21 cellular contexts compared by ENCODE assay signal in genomic region chr17:70111201-70111600, GRCh38. TPM values are rescaled to one million over a fixed set of nuclear protein-coding genes. Genes with fewer than 3 reads are reported as not detected.
DNase-seq lines count a peak whose midpoint lies in the region; ATAC-seq, FAIRE-seq and TF ChIP-seq lines count a peak whose summit lies in the region.
"Had no signal": no experiment of that assay in that cellular context is flagged by ENCODE, and none has a peak within 500 bp of the region (broad histone marks: within the 10 kb centered on the region; RNA-seq: fewer than 3 reads in every experiment).

No MANE protein-coding gene starts in this region.

- no peaks in the 10 kb centered on the region for H3K79me2 ChIP-seq in GM12878 (ENCODE audit: control insufficient read depth, insufficient read depth, low read length)

- POLR2A ChIA-PET in GM12878 (lab: Charles Lee) = no interaction called here
- POLR2A ChIA-PET in naive thymus-derived CD4-positive, alpha-beta T cell (lab: Charles Lee) = no interaction called here

- no peaks in the 10 kb centered on the region for H3K36me3 Mint-ChIP-seq in naive thymus-derived CD4-positive, alpha-beta T cell
- H3K36me3 Mint-ChIP-seq: CD4-positive, CD25-positive, alpha-beta regulatory T cell; CD8-positive, alpha-beta memory T cell had no signal

- H3K9me3 Mint-ChIP-seq in naive thymus-derived CD4-positive, alpha-beta T cell = peaks cover 0 to 4% (median 0%) of the 10 kb centered on the region in 11 donors
- H3K9me3 Mint-ChIP-seq: CD8-positive, alpha-beta memory T cell; GM23338 had no signal

- RAD21 ChIA-PET in GM12878 (lab: Charles Lee; ENCODE audit: unreplicated experiment) = no interaction called here

- no peak overlapping the region for H2AFZ ChIP-seq in GM12878 (ENCODE audit: control insufficient read depth, low read depth, low read length)
- H2AFZ ChIP-seq: GM23338 had no signal

- 59% methylated on average over 4 of the region's 4 CpGs for WGBS in GM12878 (ENCODE audit: insufficient coverage, insufficient replicate concordance, low lambda C conversion rate, missing lambda C conversion rate)

- no peaks in the 10 kb centered on the region for H3K4me1 Mint-ChIP-seq in naive thymus-derived CD4-positive, alpha-beta T cell
- H3K4me1 Mint-ChIP-seq: CD4-positive, CD25-positive, alpha-beta regulatory T cell; CD8-positive, alpha-beta memory T cell; GM23338 had no signal

- peaks cover 4 to 19% (median 13%) of the 10 kb centered on the region in 5 donors for H3K27me3 Mint-ChIP-seq in naive thymus-derived CD4-positive, alpha-beta T cell
- H3K27me3 Mint-ChIP-seq: CD4-positive, CD25-positive, alpha-beta regulatory T cell had no signal

- SMC1A ChIA-PET in GM12878 (lab: Charles Lee; ENCODE audit: uncharacterized antibody, unreplicated experiment) = interaction anchor here (1.5 kb wide), 1 partner anchor 13 kb away, joined by 4 read pairs; no protein-coding TSS in a partner anchor

- H3K27me3 ChIP-seq in GM12878 (replicated peaks in 1 of 2; ENCODE audit: control insufficient read depth in 2 of 2, insufficient read depth in 2 of 2, low read length in 1 of 2) = no peaks in the 10 kb centered on the region
- no peaks in the 10 kb centered on the region for H3K27me3 ChIP-seq in naive thymus-derived CD4-positive, alpha-beta T cell (ENCODE audit: control insufficient read depth in 2 of 2, insufficient read depth in 2 of 2, low read length in 2 of 2)
- H3K27me3 ChIP-seq: BE2C had no signal

- TF ChIP-seq EP300 in GM12878 (IDR thresholded peaks at IDR 0.05; ENCODE audit: borderline replicate concordance in 1 of 2, control insufficient read depth in 1 of 2, low read depth in 2 of 2, low read length in 2 of 2) = no peak

- no peak for TF ChIP-seq CTCF in GM12878 (IDR thresholded peaks at IDR 0.05 in 2 of 3, conservative IDR thresholded peaks at IDR 0.05 in 1 of 3; ENCODE audit: control insufficient read depth in 2 of 3, extremely low read depth in 1 of 3, insufficient read depth in 1 of 3, low read depth in 3 of 3, low read length in 3 of 3)

- no peak overlapping the region for H3K27ac ChIP-seq in GM12878 (ENCODE audit: control insufficient read depth, insufficient read depth)
- H3K27ac ChIP-seq in naive thymus-derived CD4-positive, alpha-beta T cell (ENCODE audit: low read depth, low read length) = no peak overlapping the region

- H3K4me3 ChIP-seq in GM12878 = no peak overlapping the region
- no peak overlapping the region for H3K4me3 ChIP-seq in naive thymus-derived CD4-positive, alpha-beta T cell (ENCODE audit: low read length)
- H3K4me3 ChIP-seq: GM23338 had no signal

- no peak for ATAC-seq in GM12878
- ATAC-seq in naive thymus-derived CD4-positive, alpha-beta T cell = peak; percentile 69
- no peak for ATAC-seq in HG03135 (IDR thresholded peaks at IDR 0.05; ENCODE audit: unreplicated experiment)
- ATAC-seq: GM23338 had no signal

- TF ChIP-seq RAD21 in GM12878 (IDR thresholded peaks at IDR 0.05; ENCODE audit: insufficient read depth, low read depth, low read length) = no peak

- BruUV-seq in GM12878 (replicated peaks; lab: Mats Ljungman, UMichigan) = no TSS peak

- no peaks in the 10 kb centered on the region for H3K9me3 ChIP-seq in GM12878 (replicated peaks; ENCODE audit: control insufficient read depth, insufficient read depth, low read length)
- no peaks in the 10 kb centered on the region for H3K9me3 ChIP-seq in naive thymus-derived CD4-positive, alpha-beta T cell (ENCODE audit: control insufficient read depth in 2 of 3, low read length in 3 of 3)
- H3K9me3 ChIP-seq: BE2C had no signal

- no peak overlapping the region for H3K27ac Mint-ChIP-seq in naive thymus-derived CD4-positive, alpha-beta T cell
- H3K27ac Mint-ChIP-seq: CD4-positive, CD25-positive, alpha-beta regulatory T cell; CD8-positive, alpha-beta memory T cell had no signal

- no peak overlapping the region for H3K4me2 ChIP-seq in GM12878 (ENCODE audit: control insufficient read depth, insufficient read depth)
- H3K4me2 ChIP-seq: GM23338 had no signal

- TF ChIP-seq POLR2A in GM12891 (IDR thresholded peaks at IDR 0.05; ENCODE audit: low read depth, low read length) (no peak), GM12878 (IDR thresholded peaks at IDR 0.05; ENCODE audit: low read depth, low read length) (no peak)

- FAIRE-seq in GM12891 (lab: Jason Lieb, UNC) (no peak), GM12878 (lab: Jason Lieb, UNC) (no peak)
- FAIRE-seq: GM12892, GM18507, H54 had no signal

- CTCF ChIA-PET in GM12878 (lab: Yijun Ruan, JAX) = interaction anchor here (1.1 to 1.5 kb wide), 3 partner anchors 21 to 502 kb away, joined by 3 to 5 read pairs (median 3); no protein-coding TSS in a partner anchor
- CTCF ChIA-PET in naive thymus-derived CD4-positive, alpha-beta T cell (lab: Charles Lee) = no interaction called here

- no peak overlapping the region for H3K9ac ChIP-seq in GM12878 (ENCODE audit: control insufficient read depth, insufficient read depth, low read length)

- H3K4me3 Mint-ChIP-seq in naive thymus-derived CD4-positive, alpha-beta T cell = no peak overlapping the region
- H3K4me3 Mint-ChIP-seq: CD4-positive, CD25-positive, alpha-beta regulatory T cell; CD8-positive, alpha-beta memory T cell; GM23338 had no signal

- in situ Hi-C loops in GM12878 (cut with MboI) = no loop called here

- no peak for DNase-seq in GM12891 (ENCODE audit: insufficient read length, low spot score)
- DNase-seq in GM12878 (ENCODE audit: low read depth, low spot score) = no peak
- DNase-seq in naive thymus-derived CD4-positive, alpha-beta T cell = no peak
- no peak for DNase-seq in cortex of kidney (lab: John Stamatoyannopoulos, UW)
- DNase-seq in HK-2 (ENCODE audit: unreplicated experiment) = no peak
- DNase-seq: ACHN; BE2C; C1 segment of cervical spinal cord; CD4-positive, CD25-positive, alpha-beta regulatory T cell; CD8-positive, alpha-beta memory T cell; COR-L47; DMS 273 treated with DMSO at 0.1 percent for 48 hours; DMS53; DND-41; HCEC 1CT had no signal

- H3K36me3 ChIP-seq in GM12878 (ENCODE audit: control insufficient read depth in 2 of 2, insufficient read depth in 2 of 2, low read length in 1 of 2) = no peaks in the 10 kb centered on the region
- no peaks in the 10 kb centered on the region for H3K36me3 ChIP-seq in naive thymus-derived CD4-positive, alpha-beta T cell (ENCODE audit: control insufficient read depth in 2 of 3, insufficient read depth in 3 of 3, low read length in 3 of 3)
- H3K36me3 ChIP-seq: BE2C had no signal

- H3K4me1 ChIP-seq in GM12878 (ENCODE audit: control insufficient read depth, insufficient read depth, low read length) = no peaks in the 10 kb centered on the region
- H3K4me1 ChIP-seq in naive thymus-derived CD4-positive, alpha-beta T cell (ENCODE audit: control insufficient read depth in 2 of 2, insufficient read depth in 2 of 2, low read length in 2 of 2) = no peaks in the 10 kb centered on the region
- H3K4me1 ChIP-seq: BE2C had no signal

- H4K20me1 ChIP-seq in GM12878 (ENCODE audit: control insufficient read depth, insufficient read depth) = no peaks in the 10 kb centered on the region

- intact Hi-C loops in GM12878 (cut with micrococcal nuclease; ENCODE audit: unreplicated experiment) = no loop called here
- intact Hi-C loops in naive thymus-derived CD4-positive, alpha-beta T cell (cut with micrococcal nuclease) = no loop called here

TF ChIP-seq in GM12891, 5 proteins besides CTCF, POLR2A, EP300 and RAD21 (continues in another document):
- TF ChIP-seq PAX5 (IDR thresholded peaks at IDR 0.05; ENCODE audit: insufficient read depth, low read length, severe bottlenecking) = no peak

RNA-seq across cellular contexts. Expression of gene KCNJ16, which starts 36.2 kb away (rescaled TPM):
- not detected for polyA plus RNA-seq in GM12891 (2012; ENCODE audit: low read depth, missing spikeins)
- not detected in 2 replicates for total RNA-seq in GM12878 (2013; cell fraction: nucleolus; rRNA removed)
- total RNA-seq in GM12878 (2014; rRNA removed) (not detected in 2 replicates), GM12878 (2014; rRNA removed; fragmentation: Illumina TruSeq; extraction: Trizol) (not detected in 2 replicates), GM12878 (2021) (not detected in 2 replicates)
- not detected for polyA plus RNA-seq in GM12878 (2011; ENCODE audit: low read depth)
- polyA plus RNA-seq in GM12878 (2011; rRNA removed) (not detected in 2 replicates), GM12878 (2014; fragmentation: Illumina TruSeq; extraction: Trizol) (not detected in 2 replicates), GM12878 (2014; fragmentation: Nextera tagmentation; extraction: Ambion mirVana) (under 1 TPM; 0.20 to 0.24 TPM), GM12878 (2014; rRNA removed) (not detected in 2 replicates), GM12878 (2016; fragmentation: Nextera tagmentation; extraction: Ambion mirVana) (under 1 TPM in 1 of 2 experiments, not detected in 1; 0.08 TPM)
- not detected in 2 replicates for polyA plus RNA-seq in GM12878 (2011; cell fraction: cytosol; rRNA removed)
- not detected in 2 replicates for polyA plus RNA-seq in GM12878 (2011; cell fraction: nucleus; rRNA removed)
- not detected in 2 replicates for polyA plus RNA-seq in GM12878 (2012)
- polyA minus RNA-seq in GM12878 (2011; rRNA and poly(A)+ RNA removed) = not detected in 2 replicates
- not detected in 2 replicates for polyA minus RNA-seq in GM12878 (2011; cell fraction: cytosol; rRNA and poly(A)+ RNA removed)
- not detected in 2 replicates for polyA minus RNA-seq in GM12878 (2011; cell fraction: nucleus; rRNA and poly(A)+ RNA removed)
- total RNA-seq in naive thymus-derived CD4-positive, alpha-beta T cell = not detected
- not detected for polyA plus RNA-seq in naive thymus-derived CD4-positive, alpha-beta T cell
- total RNA-seq: CD4-positive, CD25-positive, alpha-beta regulatory T cell; CD8-positive, alpha-beta memory T cell; GM23338 had no signal
- polyA plus RNA-seq: CD4-positive, CD25-positive, alpha-beta regulatory T cell; CD8-positive, alpha-beta memory T cell; GM23338 had no signal

RNA-seq across cellular contexts. Expression of gene KCNJ2, which starts 58.1 kb away (rescaled TPM):
- 0.05 TPM for polyA plus RNA-seq in GM12891 (2012; ENCODE audit: low read depth, missing spikeins)
- 4.2 and 4.7 TPM in 2 replicates for total RNA-seq in GM12878 (2013; cell fraction: nucleolus; rRNA removed)
- total RNA-seq in GM12878 (2014; rRNA removed) (6.3 and 8.2 TPM in 2 replicates), GM12878 (2014; rRNA removed; fragmentation: Illumina TruSeq; extraction: Trizol) (8.0 and 8.6 TPM in 2 replicates), GM12878 (2021) (10.0 and 10.1 TPM in 2 replicates)
- polyA plus RNA-seq in GM12878 (2011; ENCODE audit: low read depth) = not detected
- polyA plus RNA-seq in GM12878 (2011; rRNA removed) (2.3 and 2.6 TPM in 2 replicates), GM12878 (2014; fragmentation: Illumina TruSeq; extraction: Trizol) (3.8 and 4.9 TPM in 2 replicates), GM12878 (2014; fragmentation: Nextera tagmentation; extraction: Ambion mirVana) (1 to 10 TPM; 1.6 to 3.0 TPM), GM12878 (2014; rRNA removed) (2.5 and 2.6 TPM in 2 replicates), GM12878 (2016; fragmentation: Nextera tagmentation; extraction: Ambion mirVana) (1 to 10 TPM; 2.6 to 3.3 TPM)
- 1.6 and 2.1 TPM in 2 replicates for polyA plus RNA-seq in GM12878 (2011; cell fraction: cytosol; rRNA removed)
- 1.9 and 2.3 TPM in 2 replicates for polyA plus RNA-seq in GM12878 (2011; cell fraction: nucleus; rRNA removed)
- polyA plus RNA-seq in GM12878 (2012) = 0.03 and 0.08 TPM in 2 replicates
- polyA minus RNA-seq in GM12878 (2011; rRNA and poly(A)+ RNA removed) = 12.4 and 17.6 TPM in 2 replicates
- polyA minus RNA-seq in GM12878 (2011; cell fraction: cytosol; rRNA and poly(A)+ RNA removed) = 1.6 and 2.6 TPM in 2 replicates
- 2.9 and 4.6 TPM in 2 replicates for polyA minus RNA-seq in GM12878 (2011; cell fraction: nucleus; rRNA and poly(A)+ RNA removed)
- 1 to 10 TPM in 1 of 5 experiments, under 1 TPM in 3, not detected in 1; 0.05 to 1.5 (median 0.21) TPM for total RNA-seq in naive thymus-derived CD4-positive, alpha-beta T cell
- not detected for polyA plus RNA-seq in naive thymus-derived CD4-positive, alpha-beta T cell
- total RNA-seq: A172; CD8-positive, alpha-beta memory T cell had no signal
- polyA plus RNA-seq: CD4-positive, CD25-positive, alpha-beta regulatory T cell; CD8-positive, alpha-beta memory T cell had no signal
